Comparison of ENCODE assay signal across 1 cellular context in the genomic region with DNA sequence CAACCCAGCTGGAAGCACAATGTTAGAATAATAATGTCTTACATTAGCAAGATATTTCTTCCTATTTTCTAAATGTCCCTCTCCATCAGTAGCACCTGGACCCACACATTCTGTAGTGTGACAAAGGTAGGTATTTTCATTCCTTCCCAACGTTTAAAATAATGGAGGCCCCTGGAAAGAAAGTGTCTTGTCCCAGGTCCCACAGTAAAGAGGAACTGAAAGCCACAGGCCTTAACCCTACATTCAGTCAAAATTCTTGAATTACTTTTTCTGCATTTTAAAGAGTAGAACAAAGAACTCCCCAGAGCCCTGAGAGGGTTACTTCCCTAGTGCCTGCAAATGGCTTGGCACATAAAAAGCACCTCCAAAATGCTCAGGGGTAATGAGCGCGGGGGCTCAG.
TF ChIP-seq lines count a peak whose summit lies in the region.

No MANE protein-coding gene starts in this region.

TF ChIP-seq in GM12878, 131 proteins besides CTCF, POLR2A, EP300 and RAD21 (continued from another document):
- TF ChIP-seq NR2F1 (conservative IDR thresholded peaks at IDR 0.05) (0 out of 2 replicates have a peak, but pooled peaks have one; percentile 36), PAX5 (IDR thresholded peaks at IDR 0.05; ENCODE audit: borderline replicate concordance, low read depth, low read length) (no peak), DPF2 (IDR thresholded peaks at IDR 0.05) (peak; percentile 60; the same call in 1 of the 2 replicates), KAT2A (conservative IDR thresholded peaks at IDR 0.05; ENCODE audit: control insufficient read depth, low read depth, low read length) (no peak)
- TF ChIP-seq, protein P1, sequence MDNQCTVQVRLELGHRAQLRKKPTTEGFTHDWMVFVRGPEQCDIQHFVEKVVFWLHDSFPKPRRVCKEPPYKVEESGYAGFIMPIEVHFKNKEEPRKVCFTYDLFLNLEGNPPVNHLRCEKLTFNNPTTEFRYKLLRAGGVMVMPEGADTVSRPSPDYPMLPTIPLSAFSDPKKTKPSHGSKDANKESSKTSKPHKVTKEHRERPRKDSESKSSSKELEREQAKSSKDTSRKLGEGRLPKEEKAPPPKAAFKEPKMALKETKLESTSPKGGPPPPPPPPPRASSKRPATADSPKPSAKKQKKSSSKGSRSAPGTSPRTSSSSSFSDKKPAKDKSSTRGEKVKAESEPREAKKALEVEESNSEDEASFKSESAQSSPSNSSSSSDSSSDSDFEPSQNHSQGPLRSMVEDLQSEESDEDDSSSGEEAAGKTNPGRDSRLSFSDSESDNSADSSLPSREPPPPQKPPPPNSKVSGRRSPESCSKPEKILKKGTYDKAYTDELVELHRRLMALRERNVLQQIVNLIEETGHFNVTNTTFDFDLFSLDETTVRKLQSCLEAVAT (IDR thresholded peaks at IDR 0.05) = 0 out of 2 replicates have a peak, but pooled peaks have one; percentile 15
- TF ChIP-seq, protein P2, sequence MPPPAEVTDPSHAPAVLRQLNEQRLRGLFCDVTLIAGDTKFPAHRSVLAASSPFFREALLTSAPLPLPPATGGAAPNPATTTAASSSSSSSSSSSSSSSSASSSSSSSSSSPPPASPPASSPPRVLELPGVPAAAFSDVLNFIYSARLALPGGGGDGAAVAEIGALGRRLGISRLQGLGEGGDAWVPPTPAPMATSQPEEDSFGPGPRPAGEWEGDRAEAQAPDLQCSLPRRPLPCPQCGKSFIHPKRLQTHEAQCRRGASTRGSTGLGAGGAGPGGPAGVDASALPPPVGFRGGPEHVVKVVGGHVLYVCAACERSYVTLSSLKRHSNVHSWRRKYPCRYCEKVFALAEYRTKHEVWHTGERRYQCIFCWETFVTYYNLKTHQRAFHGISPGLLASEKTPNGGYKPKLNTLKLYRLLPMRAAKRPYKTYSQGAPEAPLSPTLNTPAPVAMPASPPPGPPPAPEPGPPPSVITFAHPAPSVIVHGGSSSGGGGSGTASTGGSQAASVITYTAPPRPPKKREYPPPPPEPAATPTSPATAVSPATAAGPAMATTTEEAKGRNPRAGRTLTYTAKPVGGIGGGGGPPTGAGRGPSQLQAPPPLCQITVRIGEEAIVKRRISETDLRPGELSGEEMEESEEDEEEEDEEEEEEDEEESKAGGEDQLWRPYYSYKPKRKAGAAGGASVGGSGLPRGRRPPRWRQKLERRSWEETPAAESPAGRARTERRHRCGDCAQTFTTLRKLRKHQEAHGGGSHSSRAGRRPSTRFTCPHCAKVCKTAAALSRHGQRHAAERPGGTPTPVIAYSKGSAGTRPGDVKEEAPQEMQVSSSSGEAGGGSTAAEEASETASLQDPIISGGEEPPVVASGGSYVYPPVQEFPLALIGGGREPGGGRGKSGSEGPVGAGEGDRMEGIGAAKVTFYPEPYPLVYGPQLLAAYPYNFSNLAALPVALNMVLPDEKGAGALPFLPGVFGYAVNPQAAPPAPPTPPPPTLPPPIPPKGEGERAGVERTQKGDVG (CRISPR knock-in tag; IDR thresholded peaks at IDR 0.05) = no peak
TF ChIP-seq in GM12878: peak in this region for 15.
